28 cellular contexts compared by ENCODE assay signal in genomic region chr17:9478889-9479288, GRCh38.
"Had no signal": no experiment of that assay in that cellular context is flagged by ENCODE, and none has a peak within 500 bp of the region (broad histone marks: within the 10 kb centered on the region; RNA-seq: fewer than 3 reads in every experiment).

No MANE protein-coding gene starts in this region.

- DNase-seq: stimulated activated CD4-positive, alpha-beta T cell treated with anti-CD3 and anti-CD28 coated beads, Interleukin-2, amount 100 ng/mL, for 48 hours; stimulated activated CD4-positive, alpha-beta T cell treated with anti-CD3 and anti-CD28 coated beads, Interleukin-4, amount 100 ng/mL, for 1 hour; stimulated activated CD4-positive, alpha-beta T cell treated with anti-CD3 and anti-CD28 coated beads, Interleukin-4, amount 100 ng/mL, for 24 hours; stimulated activated CD4-positive, alpha-beta T cell treated with anti-CD3 and anti-CD28 coated beads, Interleukin-4, amount 100 ng/mL, for 4 hours; stimulated activated CD8-positive, alpha-beta memory T cell treated with anti-CD3 and anti-CD28 coated beads, Interleukin-4, amount 100 ng/mL, for 48 hours; stimulated activated naive B cell treated with anti-CD40 and anti-IgM and Interleukin-4, amounts not matched to agents 10 μg/mL and 1 μg/mL and 100 μg/mL, for 72 hours; stimulated activated naive CD4-positive, alpha-beta T cell; stimulated activated naive CD4-positive, alpha-beta T cell treated with Interleukin-2 at 50 U/mL for 16 hours; stimulated activated naive CD8-positive, alpha-beta T cell treated with anti-CD3 and anti-CD28 coated beads, Interleukin-15, amount 100 ng/mL, for 72 hours; stimulated activated naive CD8-positive, alpha-beta T cell treated with anti-CD3 and anti-CD28 coated beads, Interleukin-15, Interleukin-2, amounts not matched to agents 100 U/mL and 50 U/mL, for 24 hours; stomach; substantia nigra; testis; thyroid gland; tibial artery; transverse colon; trophoblast cell; upper lobe of left lung; upper lobe of right lung; uterus had no signal

- H3K9me3 Mint-ChIP-seq: stimulated activated effector memory CD8-positive, alpha-beta T cell treated with anti-CD3 and anti-CD28 coated beads, Interleukin-12 subunit alpha, Interleukin-12 subunit beta, amount 100 ng/mL, for 72 hours; stimulated activated memory B cell treated with anti-CD40 and anti-IgM and Interleukin-4, amounts not matched to agents 10 μg/mL and 1 μg/mL and 100 μg/mL, for 72 hours; stimulated activated naive B cell treated with anti-CD40 and anti-IgM and Interleukin-4, amounts not matched to agents 10 μg/mL and 1 μg/mL and 100 μg/mL, for 72 hours; stimulated activated naive CD8-positive, alpha-beta T cell treated with anti-CD3 and anti-CD28 coated beads, Interleukin-15, amount 100 ng/mL, for 72 hours; stimulated activated naive CD8-positive, alpha-beta T cell treated with anti-CD3 and anti-CD28 coated beads, Interleukin-15, Interleukin-2, amounts not matched to agents 100 ng/mL and 50 ng/mL, for 24 hours; type B pancreatic cell had no signal

- H3K4me1 ChIP-seq: suprapubic skin, testis, thyroid gland, tibial artery, tibial nerve, transverse colon, upper lobe of left lung, upper lobe of right lung, uterus, vagina had no signal

- ATAC-seq: stimulated activated effector memory CD8-positive, alpha-beta T cell treated with anti-CD3 and anti-CD28 coated beads, Interleukin-12 subunit alpha, Interleukin-12 subunit beta, amount 100 ng/mL, for 72 hours; stimulated activated memory B cell treated with anti-CD40 and anti-IgM and Interleukin-4, amounts not matched to agents 10 μg/mL and 1 μg/mL and 100 μg/mL, for 72 hours; stimulated activated naive B cell treated with anti-CD40 and anti-IgM and Interleukin-4, amounts not matched to agents 10 μg/mL and 1 μg/mL and 100 μg/mL, for 72 hours; stimulated activated naive CD8-positive, alpha-beta T cell treated with anti-CD3 and anti-CD28 coated beads, Interleukin-15, amount 100 ng/mL, for 72 hours; stimulated activated naive CD8-positive, alpha-beta T cell treated with anti-CD3 and anti-CD28 coated beads, Interleukin-15, Interleukin-2, amounts not matched to agents 100 U/mL and 50 U/mL, for 24 hours; upper lobe of right lung had no signal

- H3K27me3 ChIP-seq: stomach, suprapubic skin, testis, thyroid gland, tibial artery, tibial nerve, transverse colon, upper lobe of left lung, upper lobe of right lung, uterus, vagina had no signal

- H3K36me3 Mint-ChIP-seq: type B pancreatic cell had no signal

- H3K36me3 ChIP-seq: suprapubic skin, thoracic aorta, thyroid gland, tibial artery, transverse colon, upper lobe of right lung, uterus, vagina had no signal

- H3K4me3 Mint-ChIP-seq: stimulated activated effector memory CD8-positive, alpha-beta T cell treated with anti-CD3 and anti-CD28 coated beads, Interleukin-12 subunit alpha, Interleukin-12 subunit beta, amount 100 ng/mL, for 72 hours; stimulated activated memory B cell treated with anti-CD40 and anti-IgM and Interleukin-4, amounts not matched to agents 10 μg/mL and 1 μg/mL and 100 μg/mL, for 72 hours; stimulated activated naive B cell treated with anti-CD40 and anti-IgM and Interleukin-4, amounts not matched to agents 10 μg/mL and 1 μg/mL and 100 μg/mL, for 72 hours; stimulated activated naive CD8-positive, alpha-beta T cell treated with anti-CD3 and anti-CD28 coated beads, Interleukin-15, amount 100 ng/mL, for 72 hours; stimulated activated naive CD8-positive, alpha-beta T cell treated with anti-CD3 and anti-CD28 coated beads, Interleukin-15, Interleukin-2, amounts not matched to agents 100 ng/mL and 50 ng/mL, for 24 hours; type B pancreatic cell had no signal

- H3K27ac ChIP-seq: stomach, suprapubic skin, testis, thoracic aorta, thyroid gland, tibial artery, tibial nerve, transverse colon, upper lobe of left lung, upper lobe of right lung, uterus, vagina had no signal

- H3K27me3 Mint-ChIP-seq: stimulated activated memory B cell treated with anti-CD40 and anti-IgM and Interleukin-4, amounts not matched to agents 10 μg/mL and 1 μg/mL and 100 μg/mL, for 72 hours; stimulated activated naive B cell treated with anti-CD40 and anti-IgM and Interleukin-4, amounts not matched to agents 10 μg/mL and 1 μg/mL and 100 μg/mL, for 72 hours; stimulated activated naive CD8-positive, alpha-beta T cell treated with anti-CD3 and anti-CD28 coated beads, Interleukin-15, amount 100 ng/mL, for 72 hours; stimulated activated naive CD8-positive, alpha-beta T cell treated with anti-CD3 and anti-CD28 coated beads, Interleukin-15, Interleukin-2, amounts not matched to agents 100 ng/mL and 50 ng/mL, for 24 hours; type B pancreatic cell had no signal

- H3K27ac Mint-ChIP-seq: stimulated activated effector memory CD8-positive, alpha-beta T cell treated with anti-CD3 and anti-CD28 coated beads, Interleukin-12 subunit alpha, Interleukin-12 subunit beta, amount 100 ng/mL, for 72 hours; stimulated activated memory B cell treated with anti-CD40 and anti-IgM and Interleukin-4, amounts not matched to agents 10 μg/mL and 1 μg/mL and 100 μg/mL, for 72 hours; stimulated activated naive B cell treated with anti-CD40 and anti-IgM and Interleukin-4, amounts not matched to agents 10 μg/mL and 1 μg/mL and 100 μg/mL, for 72 hours; stimulated activated naive CD8-positive, alpha-beta T cell treated with anti-CD3 and anti-CD28 coated beads, Interleukin-15, amount 100 ng/mL, for 72 hours; stimulated activated naive CD8-positive, alpha-beta T cell treated with anti-CD3 and anti-CD28 coated beads, Interleukin-15, Interleukin-2, amounts not matched to agents 100 ng/mL and 50 ng/mL, for 24 hours; type B pancreatic cell had no signal

- H3K9me3 ChIP-seq: stomach, suprapubic skin, testis, thoracic aorta, thyroid gland, tibial artery, tibial nerve, transverse colon, upper lobe of left lung, upper lobe of right lung, uterus, vagina had no signal

- H3K4me3 ChIP-seq: stomach, suprapubic skin, testis, thoracic aorta, thyroid gland, tibial artery, tibial nerve, transverse colon, upper lobe of left lung, upper lobe of right lung, uterus, vagina had no signal

- H3K4me1 Mint-ChIP-seq: stimulated activated effector memory CD8-positive, alpha-beta T cell treated with anti-CD3 and anti-CD28 coated beads, Interleukin-12 subunit alpha, Interleukin-12 subunit beta, amount 100 ng/mL, for 72 hours; stimulated activated memory B cell treated with anti-CD40 and anti-IgM and Interleukin-4, amounts not matched to agents 10 μg/mL and 1 μg/mL and 100 μg/mL, for 72 hours; stimulated activated naive B cell treated with anti-CD40 and anti-IgM and Interleukin-4, amounts not matched to agents 10 μg/mL and 1 μg/mL and 100 μg/mL, for 72 hours; stimulated activated naive CD8-positive, alpha-beta T cell treated with anti-CD3 and anti-CD28 coated beads, Interleukin-15, amount 100 ng/mL, for 72 hours had no signal
